In genomic region chr4:124694306-124694705, GRCh38 we compare ENCODE assay signal across 26 cellular contexts. TPM values are rescaled to one million over a fixed set of nuclear protein-coding genes. Genes with fewer than 3 reads are reported as not detected.
DNase-seq lines count a peak whose midpoint lies in the region; ATAC-seq and TF ChIP-seq lines count a peak whose summit lies in the region.
"Had no signal": no experiment of that assay in that cellular context is flagged by ENCODE, and none has a peak within 500 bp of the region (broad histone marks: within the 10 kb centered on the region; RNA-seq: fewer than 3 reads in every experiment).

No MANE protein-coding gene starts in this region.

- H3K27me3 Mint-ChIP-seq in mesothelial cell of epicardium (ENCODE audit: low read depth), result no peaks in the 10 kb centered on the region
- H3K27me3 Mint-ChIP-seq: CD4-positive, CD25-positive, alpha-beta regulatory T cell had no signal

- no TSS peak for BruUV-seq in mammary epithelial cell (replicated peaks; lab: Mats Ljungman, UMichigan)

- H3K4me3 ChIP-seq in mammary epithelial cell (replicated peaks in 1 of 3; ENCODE audit: insufficient read depth in 1 of 3, low read depth in 2 of 3, low read length in 3 of 3) (no peak overlapping the region), choroid plexus epithelial cell (ENCODE audit: low read depth, low read length) (no peak overlapping the region), sigmoid colon (no peak overlapping the region)
- H3K4me3 ChIP-seq: BLaER1, K562, SJSA1 had no signal

- H3K9me3 ChIP-seq in mammary epithelial cell (replicated peaks; ENCODE audit: insufficient read depth, low read length), result peaks cover 4% of the 10 kb centered on the region
- no peaks in the 10 kb centered on the region for H3K9me3 ChIP-seq in sigmoid colon

- TF ChIP-seq POLR2A in sigmoid colon (IDR thresholded peaks at IDR 0.05), result no peak

- H3K4me1 Mint-ChIP-seq in mesothelial cell of epicardium, result peaks cover 14% of the 10 kb centered on the region
- H3K4me1 Mint-ChIP-seq: CD4-positive, CD25-positive, alpha-beta regulatory T cell had no signal

- H3K36me3 Mint-ChIP-seq in mesothelial cell of epicardium, result peaks cover 62% of the 10 kb centered on the region

- TF ChIP-seq CTCF in mammary epithelial cell (conservative IDR thresholded peaks at IDR 0.05 in 1 of 2, IDR thresholded peaks at IDR 0.05 in 1 of 2; ENCODE audit: extremely low read depth in 1 of 2, insufficient read depth in 1 of 2, low read depth in 1 of 2, low read length in 2 of 2), result no peak
- no peak for TF ChIP-seq CTCF in choroid plexus epithelial cell (conservative IDR thresholded peaks at IDR 0.05; ENCODE audit: low read depth, low read length)
- no peak for TF ChIP-seq CTCF in mesothelial cell of epicardium (IDR thresholded peaks at IDR 0.05; ENCODE audit: unreplicated experiment)
- TF ChIP-seq CTCF in sigmoid colon (IDR thresholded peaks at IDR 0.05), result no peak

- no peaks in the 10 kb centered on the region for H3K4me1 ChIP-seq in mammary epithelial cell (ENCODE audit: insufficient read depth, low read length)
- peaks cover 0 to 10% (median 2%) of the 10 kb centered on the region in 4 donors for H3K4me1 ChIP-seq in sigmoid colon
- H3K4me1 ChIP-seq: BLaER1, SJSA1 had no signal

- no peaks in the 10 kb centered on the region for H4K20me1 ChIP-seq in mammary epithelial cell (ENCODE audit: insufficient read depth, low read length)

- no peak for TF ChIP-seq EP300 in sigmoid colon (IDR thresholded peaks at IDR 0.05)

- H2AFZ ChIP-seq in mammary epithelial cell (ENCODE audit: low read depth, low read length), result no peak overlapping the region

- no peak overlapping the region for H3K4me3 Mint-ChIP-seq in mesothelial cell of epicardium

- CTCF ChIA-PET in mammary epithelial cell (lab: Charles Lee; ENCODE audit: low non-redundant PET), result no interaction called here

- peak; percentile 11 to 56 for DNase-seq in T47D (ENCODE audit: low read depth in 1 of 2, low spot score in 1 of 2)
- no peak for DNase-seq in mammary epithelial cell
- peak; percentile 25 for DNase-seq in choroid plexus epithelial cell (ENCODE audit: low read depth)
- no peak for DNase-seq in mesothelial cell of epicardium (ENCODE audit: low spot score in 2 of 2, unreplicated experiment in 2 of 2)
- no peak for DNase-seq in stimulated activated CD4-positive, alpha-beta T cell treated with anti-CD3 and anti-CD28 coated beads, Interleukin-15, amount 100 ng/mL, for 24 hours
- DNase-seq in AG08396 (ENCODE audit: low spot score), result no peak
- no peak for DNase-seq in sigmoid colon
- DNase-seq: 8988T; CD4-positive, CD25-positive, alpha-beta regulatory T cell; GOT3; HCEC 1CT; Kasumi-1; MV-4-11; NCI-H1105; NCI-H1436 treated with DMSO at 0.1 percent for 48 hours; NCI-H187 treated with DMSO at 0.1 percent for 48 hours; NCI-H2171 treated with DMSO at 0.1 percent for 48 hours; NCI-H345; NCI-H510A treated with DMSO at 0.1 percent for 48 hours; NCI-H774; PC-3 had no signal

- peaks cover 68% of the 10 kb centered on the region for H3K79me2 ChIP-seq in mammary epithelial cell (ENCODE audit: insufficient read depth, low read length)

- intact Hi-C loops in mammary epithelial cell (cut with micrococcal nuclease) (no loop called here), sigmoid colon (cut with DNase I) (no loop called here)

- H3K27ac ChIP-seq in mammary epithelial cell (ENCODE audit: insufficient read depth, low read depth, low read length) (no peak overlapping the region), sigmoid colon (no peak overlapping the region)
- H3K27ac ChIP-seq: BLaER1, SJSA1 had no signal

- H3K27ac Mint-ChIP-seq in mesothelial cell of epicardium, result peak overlapping the region; percentile 64
- H3K27ac Mint-ChIP-seq: CD4-positive, CD25-positive, alpha-beta regulatory T cell had no signal

- dilution Hi-C loops in mammary epithelial cell (cut with HindIII; ENCODE audit: low sequenced_read_pairs), result no loop called here

- H3K9ac ChIP-seq in mammary epithelial cell (ENCODE audit: insufficient read depth, low read length), result no peak overlapping the region
- H3K9ac ChIP-seq: BLaER1 had no signal

- no peak for ATAC-seq in HG03521 (IDR thresholded peaks at IDR 0.05; ENCODE audit: unreplicated experiment)
- ATAC-seq: HepG2, K562, PC-3 had no signal

- H3K36me3 ChIP-seq in mammary epithelial cell (ENCODE audit: insufficient read depth, low read length) (peaks cover 4% of the 10 kb centered on the region), sigmoid colon (no peaks in the 10 kb centered on the region)

- peaks cover 37% of the 10 kb centered on the region for H3K9me3 Mint-ChIP-seq in mesothelial cell of epicardium

- H3K27me3 ChIP-seq in mammary epithelial cell (ENCODE audit: insufficient read depth, low read length) (no peaks in the 10 kb centered on the region), sigmoid colon (no peaks in the 10 kb centered on the region)
- H3K27me3 ChIP-seq: BLaER1, SJSA1 had no signal

- in situ Hi-C loops in T47D (cut with HindIII; ENCODE audit: low pct_unique_long_range_greater_than_20kb, low sequenced_read_pairs) (no loop called here), mammary epithelial cell (cut with MboI; ENCODE audit: low sequenced_read_pairs in 2 of 2) (no loop called here)

- H3K4me2 ChIP-seq in mammary epithelial cell (ENCODE audit: insufficient read depth, low read depth, low read length), result no peak overlapping the region
- H3K4me2 ChIP-seq: BLaER1 had no signal

RNA-seq across cellular contexts. Expression of gene ANKRD50, which starts 18.2 kb away (rescaled TPM):
- total RNA-seq in mammary epithelial cell (10 to 100 TPM; 21.6 to 34.3 TPM), mesothelial cell of epicardium (72.0 to 76.5 TPM (median 73.1 TPM) in 3 replicates), sigmoid colon (10 to 100 TPM; 12.5 to 24.9 (median 14.9) TPM)
- polyA plus RNA-seq in mammary epithelial cell (7.3 TPM), sigmoid colon (1 to 10 TPM; 1.8 to 2.9 (median 1.8) TPM)
- polyA minus RNA-seq in mammary epithelial cell, result 32.4 TPM

Comparison
In these comparisons a context has a peak if more than half of its experiments do, and no peak if none do; other contexts are left out.
1. DNase-seq: peak in T47D (2 of 2) and choroid plexus epithelial cell (single experiment); none in mammary epithelial cell (single experiment), mesothelial cell of epicardium (0 of 2), stimulated activated CD4-positive, alpha-beta T cell treated with anti-CD3 and anti-CD28 coated beads, Interleukin-15, amount 100 ng/mL, for 24 hours (single experiment), AG08396 (single experiment) and sigmoid colon (single experiment).